Comparison of ENCODE assay signal across 9 cellular contexts in the genomic region with DNA sequence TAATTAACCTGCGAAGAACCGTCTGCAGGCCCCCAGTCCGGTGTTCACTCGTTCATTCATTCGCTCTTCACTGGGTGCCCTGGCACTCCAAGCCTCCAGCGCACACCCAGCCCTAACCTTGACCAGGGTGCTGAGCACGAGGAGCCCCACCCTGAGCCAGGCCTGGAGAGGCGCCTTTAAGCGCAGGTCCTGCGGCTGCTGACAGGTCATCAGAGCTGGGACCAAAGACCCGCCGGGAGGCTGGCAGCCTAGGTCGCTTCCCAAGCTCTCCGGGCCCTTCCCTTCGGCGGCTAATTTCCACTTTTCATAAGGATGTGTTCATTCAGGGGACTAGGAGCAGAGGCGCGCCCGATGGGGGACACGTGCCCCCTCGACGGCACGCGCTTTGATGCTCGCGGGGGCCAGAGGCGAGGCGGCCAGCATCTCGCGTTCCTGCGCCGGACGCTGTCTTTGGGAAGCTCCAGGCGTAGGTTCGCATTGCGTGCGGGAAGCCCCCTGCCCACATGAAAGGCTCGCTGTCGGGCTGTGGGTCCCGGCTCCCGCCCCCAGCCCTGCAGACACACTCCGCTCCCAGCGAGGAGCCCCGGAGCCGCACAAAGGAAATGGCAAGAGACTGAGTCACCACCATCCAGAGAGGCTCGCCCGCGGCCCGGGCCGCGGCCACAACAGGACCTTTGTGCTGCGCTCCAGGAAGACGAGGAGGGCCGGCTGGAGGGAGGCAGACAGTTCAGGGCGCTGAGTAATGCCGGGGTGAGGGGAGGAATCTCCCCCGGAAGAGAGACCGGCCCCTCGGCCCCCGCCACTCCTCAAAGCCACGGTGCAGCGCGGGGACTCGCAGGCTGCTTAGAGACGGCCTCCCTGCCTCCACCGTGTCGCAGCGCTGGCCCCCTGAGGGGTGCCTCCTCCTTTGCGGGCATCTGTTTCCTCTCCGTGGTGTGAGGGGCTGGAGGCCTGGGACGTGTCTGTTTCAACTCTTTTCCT.
DNase-seq lines count a peak whose midpoint lies in the region; ATAC-seq and TF ChIP-seq lines count a peak whose summit lies in the region.
"Had no signal": no experiment of that assay in that cellular context is flagged by ENCODE, and none has a peak within 500 bp of the region (broad histone marks: within the 10 kb centered on the region; RNA-seq: fewer than 3 reads in every experiment).

No MANE protein-coding gene starts in this region.

- WGBS in endodermal cell (ENCODE audit: insufficient coverage in 1 of 2, insufficient read length in 1 of 2), 2 experiments: 40 to 66% methylated on average over 31 to 71 of the region's 71 CpGs

- H3K4me3 Mint-ChIP-seq in endodermal cell: no peak overlapping the region
- peak overlapping the region in 7 of 8 donors; percentile 16 to 90 (median 81) for H3K4me3 Mint-ChIP-seq in naive B cell

- no peaks in the 10 kb centered on the region for H3K4me1 ChIP-seq in endodermal cell (ENCODE audit: control insufficient read depth, insufficient read depth, low read length)

- peak overlapping the region; percentile 50 for H3K27ac Mint-ChIP-seq in endodermal cell
- peak overlapping the region in 3 of 6 donors; percentile 57 to 90 (median 63) for H3K27ac Mint-ChIP-seq in naive B cell

- H3K36me3 ChIP-seq in endodermal cell (ENCODE audit: control insufficient read depth, insufficient read depth, low read length): no peaks in the 10 kb centered on the region
- H3K36me3 ChIP-seq: tibial artery had no signal

- peak; percentile 27 to 34 for ATAC-seq in naive B cell (ENCODE audit: low read depth in 2 of 2)
- no peak for ATAC-seq in HG03439 (IDR thresholded peaks at IDR 0.05; ENCODE audit: unreplicated experiment)

- H3K27me3 ChIP-seq in endodermal cell (ENCODE audit: control insufficient read depth, insufficient read depth, low read length, poor library complexity, severe bottlenecking): peaks cover 34% of the 10 kb centered on the region

- DNase-seq in Caki2 (ENCODE audit: low read depth): peak; percentile 68
- DNase-seq in NOMO-1 treated with DMSO at 0.1 percent for 48 hours (lab: John Stamatoyannopoulos, UW; ENCODE audit: unreplicated experiment): peak; percentile 39
- DNase-seq in endodermal cell: peak; percentile 94
- DNase-seq in naive B cell: no peak
- no peak for DNase-seq in amniotic stem cell (lab: John Stamatoyannopoulos, UW)
- no peak for DNase-seq in NCI-H2196 treated with DMSO at 0.1 percent for 48 hours (lab: John Stamatoyannopoulos, UW; ENCODE audit: unreplicated experiment)
- DNase-seq in NCI-H446 treated with DMSO at 0.1 percent for 48 hours (lab: John Stamatoyannopoulos, UW): no peak

- no peak overlapping the region for H3K9ac ChIP-seq in endodermal cell (ENCODE audit: extremely low read depth, low read length, poor library complexity, severe bottlenecking)

- in situ Hi-C loops in Caki2 (cut with HindIII; ENCODE audit: low pct_unique_long_range_greater_than_20kb, low sequenced_read_pairs): no loop called here

- H3K27ac ChIP-seq in endodermal cell (ENCODE audit: low read depth, low read length): peak overlapping the region; percentile 61
- H3K27ac ChIP-seq: tibial artery had no signal

- H3K9me3 ChIP-seq in endodermal cell (ENCODE audit: control insufficient read depth, low read length): no peaks in the 10 kb centered on the region
- H3K9me3 ChIP-seq: tibial artery had no signal

- H3K4me1 Mint-ChIP-seq in endodermal cell (peaks cover 19% of the 10 kb centered on the region), naive B cell (peaks cover 58 to 84% (median 71%) of the 10 kb centered on the region in 3 donors)

- no peak overlapping the region for H3K4me3 ChIP-seq in endodermal cell (ENCODE audit: low read length)
- H3K4me3 ChIP-seq: tibial artery had no signal

- TF ChIP-seq CTCF in endodermal cell (conservative IDR thresholded peaks at IDR 0.05): no peak

- H3K36me3 Mint-ChIP-seq in endodermal cell (ENCODE audit: low read depth) (no peaks in the 10 kb centered on the region), naive B cell (no peaks in the 10 kb centered on the region)

- H3K9me3 Mint-ChIP-seq in endodermal cell: no peaks in the 10 kb centered on the region
- H3K9me3 Mint-ChIP-seq in naive B cell: no peaks in the 10 kb centered on the region

- H3K27me3 Mint-ChIP-seq in endodermal cell (ENCODE audit: insufficient read depth): peaks cover 45% of the 10 kb centered on the region
- H3K27me3 Mint-ChIP-seq in naive B cell: no peaks in the 10 kb centered on the region

Comparison
In these comparisons a context has a peak if more than half of its experiments do, and no peak if none do; other contexts are left out.
1. DNase-seq: peak in Caki2 (single experiment), NOMO-1 treated with DMSO at 0.1 percent for 48 hours (single experiment) and endodermal cell (single experiment); none in naive B cell (single experiment), amniotic stem cell (single experiment), NCI-H2196 treated with DMSO at 0.1 percent for 48 hours (single experiment) and NCI-H446 treated with DMSO at 0.1 percent for 48 hours (single experiment).